Comparison of ENCODE assay signal across 20 cellular contexts in genomic region chr2:25158096-25158852, GRCh38. TPM values are rescaled to one million over a fixed set of nuclear protein-coding genes. Genes with fewer than 3 reads are reported as not detected.
A peak's percentile ranks its signal among the peaks of the same experiment; 100 is the strongest.
DNase-seq lines count a peak whose midpoint lies in the region; ATAC-seq, FAIRE-seq and TF ChIP-seq lines count a peak whose summit lies in the region.
"Had no signal": no experiment of that assay in that cellular context is flagged by ENCODE, and none has a peak within 500 bp of the region (broad histone marks: within the 10 kb centered on the region; RNA-seq: fewer than 3 reads in every experiment).

No MANE protein-coding gene starts in this region.

- H3K27me3 Mint-ChIP-seq in WTC11 (ENCODE audit: low read depth): no peaks in the 10 kb centered on the region; the same call in 1 of the 2 replicates
- H3K27me3 Mint-ChIP-seq in nephron progenitor cell (ENCODE audit: low read depth, poor library complexity): peaks cover 8% of the 10 kb centered on the region

- H3K27ac Mint-ChIP-seq in WTC11: no peak overlapping the region
- peak overlapping the region; percentile 59 for H3K27ac Mint-ChIP-seq in nephron progenitor cell

- no peaks in the 10 kb centered on the region for H3K79me2 ChIP-seq in H1 (ENCODE audit: control insufficient read depth in 1 of 2, insufficient read depth in 2 of 2, low read length in 2 of 2)

- H2AK5ac ChIP-seq in H1 (ENCODE audit: low read depth, low read length): no peak overlapping the region

- H3K27me3 ChIP-seq in H1 (replicated peaks in 1 of 4; ENCODE audit: control insufficient read depth in 3 of 4, extremely low read depth in 1 of 4, insufficient read depth in 3 of 4, low read length in 3 of 4) (no peaks in the 10 kb centered on the region), spleen (replicated peaks in 1 of 7) (peaks cover 0 to 3% (median 0%) of the 10 kb centered on the region in 7 donors)
- H3K27me3 ChIP-seq: BE2C had no signal

- no peak overlapping the region for H3K4me3 Mint-ChIP-seq in WTC11
- H3K4me3 Mint-ChIP-seq in nephron progenitor cell: no peak overlapping the region

- DNase-seq in WTC11 (ENCODE audit: low spot score) (no peak), H1 (ENCODE audit: low read depth in 1 of 2, low spot score in 2 of 2) (no peak), nephron progenitor cell (no peak), spleen (peak; percentile 54), NCI-H146 (lab: John Stamatoyannopoulos, UW) (no peak), frontal cortex (ENCODE audit: low spot score in 2 of 2) (no peak)
- DNase-seq: ACHN; BE2C; C1 segment of cervical spinal cord; Caco-2; CD4-positive, CD25-positive, alpha-beta regulatory T cell; GDM1 had no signal

- H2BK120ac ChIP-seq in H1 (replicated peaks; ENCODE audit: low read depth, low read length): no peak overlapping the region

- intact Hi-C loops in spleen (cut with DNase I; ENCODE audit: low total_unique reads): no loop called here

- no peak overlapping the region for H2BK5ac ChIP-seq in H1 (ENCODE audit: low read depth, low read length)

- H3K14ac ChIP-seq in H1 (ENCODE audit: insufficient read length): no peak overlapping the region

- H2AFZ ChIP-seq in H1 (ENCODE audit: low read length): no peak overlapping the region

- H3K18ac ChIP-seq in H1 (ENCODE audit: extremely low read depth, low read length): no peak overlapping the region

- H4K8ac ChIP-seq in H1 (ENCODE audit: extremely low read depth, insufficient read depth, low read length): peak overlapping the region; percentile 38

- H3K4ac ChIP-seq in H1 (replicated peaks; ENCODE audit: insufficient read length, low read depth, low read length): no peak overlapping the region

- POLR2A ChIA-PET in WTC11 (lab: Charles Lee): no interaction called here
- POLR2A ChIA-PET in H1 (lab: Charles Lee; ENCODE audit: partially characterized antibody): no interaction called here

- H3K4me3 ChIP-seq in H1 (ENCODE audit: extremely low read depth in 1 of 4, insufficient read depth in 2 of 4, low read depth in 3 of 4, low read length in 4 of 4) (no peak overlapping the region), spleen (no peak overlapping the region)
- H3K4me3 ChIP-seq: HAP-1 had no signal

- no peak for TF ChIP-seq EP300 in H1 (IDR thresholded peaks at IDR 0.05; ENCODE audit: borderline replicate concordance in 1 of 2, low read depth in 2 of 2, low read length in 2 of 2)

- H3K56ac ChIP-seq in H1 (replicated peaks; ENCODE audit: insufficient read length, low read depth, low read length): no peak overlapping the region

- H3K27ac ChIP-seq in H1 (ENCODE audit: low read depth, low read length) (no peak overlapping the region), spleen (no peak overlapping the region)

- H3K79me1 ChIP-seq in H1 (ENCODE audit: low read depth, low read length): no peaks in the 10 kb centered on the region; the same call in 1 of the 2 replicates

- no peak overlapping the region for H4K91ac ChIP-seq in H1 (replicated peaks; ENCODE audit: insufficient read length, low read length)

- FAIRE-seq in H1 (lab: Jason Lieb, UNC) (no peak), frontal cortex (lab: Jason Lieb, UNC) (no peak)
- FAIRE-seq: A204.1, D721Med, GM12892, GM18507 had no signal

- CTCF ChIA-PET in WTC11 (lab: Charles Lee) (interaction anchor here (1.0 kb wide), 1 partner anchor 29 kb away, joined by 3 read pairs; no protein-coding TSS in a partner anchor), H1 (lab: Charles Lee; ENCODE audit: partially characterized antibody) (interaction anchor here (1.1 to 1.6 kb wide), 4 partner anchors 22 to 38 kb away, joined by 3 to 5 read pairs (median 4); no protein-coding TSS in a partner anchor)

- H3K23me2 ChIP-seq in H1 (ENCODE audit: low read depth, low read length): no peaks in the 10 kb centered on the region

- ATAC-seq in WTC11 (no peak), GM21786 (IDR thresholded peaks at IDR 0.05; ENCODE audit: unreplicated experiment) (no peak)

- no peak for TF ChIP-seq POLR2A in H1 (IDR thresholded peaks at IDR 0.05; ENCODE audit: control extremely low read depth in 1 of 2, low read depth in 2 of 2, low read length in 2 of 2)
- no peak for TF ChIP-seq POLR2A in spleen (IDR thresholded peaks at IDR 0.05)

- no peak overlapping the region for H3K4me2 ChIP-seq in H1 (ENCODE audit: insufficient read depth in 1 of 2, low read depth in 2 of 2, low read length in 2 of 2)

- H4K5ac ChIP-seq in H1 (ENCODE audit: insufficient read length, low read depth, low read length): no peak overlapping the region

- no peak overlapping the region for H2BK20ac ChIP-seq in H1 (ENCODE audit: low read length)

- H4K20me1 ChIP-seq in H1 (replicated peaks in 1 of 2; ENCODE audit: control insufficient read depth in 1 of 2, insufficient read depth in 2 of 2, low read length in 2 of 2): no peaks in the 10 kb centered on the region

- WGBS in H1 (ENCODE audit: extremely low coverage in 1 of 2, insufficient coverage in 1 of 2, insufficient read length in 1 of 2, insufficient replicate concordance in 2 of 2, low coverage in 1 of 2, low lambda C conversion rate in 2 of 2, missing lambda C conversion rate in 1 of 2), 2 experiments: 88% methylated on average over 11 of the region's 11 CpGs; no CpG with 5 or more reads in 1 of the 2 experiments
- WGBS in spleen, 5 donors: 90 to 96% (median 95%) methylated on average over 10 to 11 of the region's 11 CpGs

- H3K23ac ChIP-seq in H1 (ENCODE audit: insufficient read length): no peak overlapping the region

- H2BK12ac ChIP-seq in H1 (ENCODE audit: low read depth, low read length): no peak overlapping the region

- no peak for TF ChIP-seq RAD21 in H1 (IDR thresholded peaks at IDR 0.05 in 1 of 2, conservative IDR thresholded peaks at IDR 0.05 in 1 of 2; ENCODE audit: low read depth in 2 of 2, low read length in 2 of 2)

- H3K36me3 ChIP-seq in H1 (ENCODE audit: control insufficient read depth in 2 of 4, insufficient read depth in 4 of 4, low read length in 3 of 4): no peaks in the 10 kb centered on the region
- H3K36me3 ChIP-seq in spleen: peaks cover 0 to 31% (median 0%) of the 10 kb centered on the region in 6 donors
- H3K36me3 ChIP-seq: BE2C, HAP-1 had no signal

- no peak for TF ChIP-seq CTCF in WTC11 (IDR thresholded peaks at IDR 0.05)
- no peak for TF ChIP-seq CTCF in H1 (IDR thresholded peaks at IDR 0.05; ENCODE audit: control extremely low read depth in 1 of 3, insufficient read depth in 1 of 3, low read depth in 1 of 3, low read length in 3 of 3)
- no peak for TF ChIP-seq CTCF in nephron progenitor cell (IDR thresholded peaks at IDR 0.05)
- TF ChIP-seq CTCF in spleen (IDR thresholded peaks at IDR 0.05 in 8 of 11, conservative IDR thresholded peaks at IDR 0.05 in 3 of 11): no peak

- H3K9me3 ChIP-seq in H1 (ENCODE audit: insufficient read depth in 2 of 2, low read depth in 1 of 2, low read length in 1 of 2) (no peaks in the 10 kb centered on the region), spleen (no peaks in the 10 kb centered on the region)
- H3K9me3 ChIP-seq: BE2C, Caco-2, HAP-1 had no signal

- peaks cover 0 to 11% (median 0%) of the 10 kb centered on the region in 4 experiments; a peak in 3 of 7 replicates for H3K4me1 ChIP-seq in H1 (replicated peaks in 1 of 4; ENCODE audit: control insufficient read depth in 3 of 4, insufficient read depth in 4 of 4, low read length in 3 of 4)
- peaks cover 0 to 31% (median 7%) of the 10 kb centered on the region in 6 donors for H3K4me1 ChIP-seq in spleen
- H3K4me1 ChIP-seq: BE2C, HAP-1 had no signal

- H3K4me1 Mint-ChIP-seq in WTC11: peaks cover 13% of the 10 kb centered on the region
- H3K4me1 Mint-ChIP-seq in nephron progenitor cell: peaks cover 9% of the 10 kb centered on the region

- H3K36me3 Mint-ChIP-seq in WTC11 (no peaks in the 10 kb centered on the region), nephron progenitor cell (ENCODE audit: low read depth) (peaks cover 15% of the 10 kb centered on the region)

- no peak overlapping the region for H3K9ac ChIP-seq in H1 (replicated peaks in 1 of 4; ENCODE audit: extremely low read depth in 1 of 4, low read depth in 3 of 4, low read length in 3 of 4)

- no peak overlapping the region for H2BK15ac ChIP-seq in H1 (ENCODE audit: low read length)

- no peaks in the 10 kb centered on the region for H3K9me3 Mint-ChIP-seq in WTC11
- no peaks in the 10 kb centered on the region for H3K9me3 Mint-ChIP-seq in nephron progenitor cell

TF ChIP-seq in WTC11, 78 proteins besides CTCF, POLR2A, EP300 and RAD21 (continues in another document):
- TF ChIP-seq CBFB (CRISPR knock-in tag; IDR thresholded peaks at IDR 0.05; ENCODE audit: low read depth): no peak

TF ChIP-seq in H1, 55 proteins besides CTCF, POLR2A, EP300 and RAD21 (continues in another document):
- TF ChIP-seq BCL11A (IDR thresholded peaks at IDR 0.05; ENCODE audit: low read depth in 2 of 2, low read length in 2 of 2) (no peak), KDM5A (IDR thresholded peaks at IDR 0.05; ENCODE audit: low read length) (no peak), E2F6 (IDR thresholded peaks at IDR 0.05) (no peak), CBX8 (IDR thresholded peaks at IDR 0.05; ENCODE audit: borderline replicate concordance, low read depth, low read length) (no peak), CBX5 (IDR thresholded peaks at IDR 0.05; ENCODE audit: low read depth, low read length) (no peak), EZH2 (IDR thresholded peaks at IDR 0.05; ENCODE audit: low read depth, low read length, severe bottlenecking) (no peak), HDAC6 (IDR thresholded peaks at IDR 0.05; ENCODE audit: low read depth, low read length) (no peak), EGR1 (IDR thresholded peaks at IDR 0.05; ENCODE audit: borderline replicate concordance, low read depth, low read length) (no peak), CEBPB (IDR thresholded peaks at IDR 0.05; ENCODE audit: low read depth, low read length) (no peak)

RNA-seq across cellular contexts. Expression of gene POMC, which starts 10.1 kb away (rescaled TPM):
- 3.2 to 4.4 TPM (median 3.7 TPM) in 3 replicates for total RNA-seq in WTC11 (2021)
- total RNA-seq in H1 (2021; fragmentation: NEBNext Ultra II Directional; extraction: Animal tissue kit (Norgen Biotek cat#: 25700)): 1.7 and 2.2 TPM in 2 replicates
- 4.7 and 6.1 TPM in 2 replicates for polyA plus RNA-seq in H1 (2011; rRNA removed)
- 4.8 TPM for polyA plus RNA-seq in H1 (2011; cell fraction: cytosol; rRNA removed)
- polyA plus RNA-seq in H1 (2011; cell fraction: nucleus; rRNA removed): 4.0 TPM
- polyA plus RNA-seq in H1 (2012, experiment 1 of 2): 2.5 to 3.1 TPM (median 3.0 TPM) in 3 of 4 replicates, not detected in the other
- polyA plus RNA-seq in H1 (2012, experiment 2 of 2): 2.4 TPM
- polyA plus RNA-seq in H1 (2013, experiment 1 of 2): 4.6 TPM
- polyA plus RNA-seq in H1 (2013, experiment 2 of 2): 4.0 TPM
- polyA minus RNA-seq in H1 (2011; rRNA and poly(A)+ RNA removed): 0.32 and 0.71 TPM in 2 replicates
- 3.2 TPM for polyA minus RNA-seq in H1 (2011; cell fraction: cytosol; rRNA and poly(A)+ RNA removed)
- 1.7 TPM for polyA minus RNA-seq in H1 (2011; cell fraction: nucleus; rRNA and poly(A)+ RNA removed)
- 1 to 10 TPM; 2.4 to 4.9 (median 3.2) TPM for total RNA-seq in spleen
- polyA plus RNA-seq in spleen: 1 to 10 TPM; 7.4 to 9.8 (median 8.8) TPM
- total RNA-seq in frontal cortex: 1.2 TPM
- total RNA-seq: H4, HT-29 had no signal
